Comparison of ENCODE assay signal across 32 cellular contexts in genomic region chr22:48696371-48696770, GRCh38.
"Had no signal": no experiment of that assay in that cellular context is flagged by ENCODE, and none has a peak within 500 bp of the region (broad histone marks: within the 10 kb centered on the region; RNA-seq: fewer than 3 reads in every experiment).

No MANE protein-coding gene starts in this region.

- ATAC-seq: activated CD8-positive, alpha-beta T cell treated with anti-CD3 and anti-CD28 coated beads for 36 hours; activated naive CD4-positive, alpha-beta T cell treated with anti-CD3 and anti-CD28 coated beads, Interleukin-2, amount 50 U/mL, for 72 hours; activated T-cell treated with anti-CD3 and anti-CD28 coated beads, Interleukin-2, amount 50 U/mL, for 4 hours; activated T-cell treated with anti-CD3 and anti-CD28 coated beads, Interleukin-2, amount 50 U/mL, for 72 hours; activated T-helper 17 cell treated with anti-CD3 and anti-CD28 coated beads, Interleukin-2, amount 50 U/mL, for 72 hours had no signal

- H3K9me3 ChIP-seq: adrenal gland had no signal

- FAIRE-seq: bronchial epithelial cell, TTC549 had no signal

- H3K27ac ChIP-seq: adrenal gland, cardiac muscle cell, VCaP had no signal

- H3K27me3 ChIP-seq: adrenal gland, cardiac muscle cell had no signal

- H3K4me3 ChIP-seq: adrenal gland, cardiac muscle cell had no signal

- DNase-seq: activated B cell treated with CpG ODN at 0.5 μM for 24 hours; activated CD4-positive, alpha-beta memory T cell treated with anti-CD3 and anti-CD28 coated beads for 36 hours; activated CD4-positive, alpha-beta T cell treated with anti-CD3 and anti-CD28 coated beads for 4 hours; activated CD4-positive, alpha-beta T cell treated with anti-CD3 and anti-CD28 coated beads, Interleukin-2, amount 10 ng/mL, durations not matched to agents 24 days and 14 days; activated CD4-positive, alpha-beta T cell treated with anti-CD3 and anti-CD28 coated beads, Interleukin-2, amount 50 U/mL, for 1 hour; activated CD4-positive, alpha-beta T cell treated with anti-CD3 and anti-CD28 coated beads, Interleukin-2, amount 50 U/mL, for 4 hours; activated CD4-positive, CD25-positive, alpha-beta regulatory T cell treated with anti-CD3 and anti-CD28 coated beads, Interleukin-2, amount 50 U/mL, for 72 hours; activated CD8-positive, alpha-beta memory T cell treated with anti-CD3 and anti-CD28 coated beads, Interleukin-2, amount 50 U/mL, for 4 hours; activated CD8-positive, alpha-beta T cell treated with anti-CD3 and anti-CD28 coated beads for 36 hours; activated effector memory CD4-positive, alpha-beta T cell treated with anti-CD3 and anti-CD28 coated beads, Interleukin-2, amount 50 U/mL, for 16 hours; activated gamma-delta T cell treated with Interleukin-2 at 50 U/mL for 16 hours; activated naive CD4-positive, alpha-beta T cell; activated naive CD4-positive, alpha-beta T cell treated with anti-CD3 and anti-CD28 coated beads for 36 hours; activated naive CD4-positive, alpha-beta T cell treated with anti-CD3 and anti-CD28 coated beads, Interleukin-2, amount 50 U/mL, for 16 hours; activated naive CD8-positive, alpha-beta T cell treated with anti-CD3 and anti-CD28 coated beads for 36 hours; activated T-cell treated with anti-CD3 and anti-CD28 coated beads for 4 hours; activated T-cell treated with anti-CD3 and anti-CD28 coated beads, Interleukin-2, amount 50 U/mL, for 1 hour; activated T-cell treated with anti-CD3 and anti-CD28 coated beads, Interleukin-2, amount 50 U/mL, for 4 hours; activated T-cell treated with anti-CD3 and anti-CD28 coated beads, Interleukin-2, amount 50 U/mL, for 72 hours; adrenal gland; amniotic stem cell; aorta; cerebellar nuclear complex; T-helper 1 cell; T-helper 2 cell; T-helper 9 cell had no signal

- H3K36me3 ChIP-seq: adrenal gland, cardiac muscle cell had no signal
